9 cellular contexts compared by ENCODE assay signal in the genomic region with DNA sequence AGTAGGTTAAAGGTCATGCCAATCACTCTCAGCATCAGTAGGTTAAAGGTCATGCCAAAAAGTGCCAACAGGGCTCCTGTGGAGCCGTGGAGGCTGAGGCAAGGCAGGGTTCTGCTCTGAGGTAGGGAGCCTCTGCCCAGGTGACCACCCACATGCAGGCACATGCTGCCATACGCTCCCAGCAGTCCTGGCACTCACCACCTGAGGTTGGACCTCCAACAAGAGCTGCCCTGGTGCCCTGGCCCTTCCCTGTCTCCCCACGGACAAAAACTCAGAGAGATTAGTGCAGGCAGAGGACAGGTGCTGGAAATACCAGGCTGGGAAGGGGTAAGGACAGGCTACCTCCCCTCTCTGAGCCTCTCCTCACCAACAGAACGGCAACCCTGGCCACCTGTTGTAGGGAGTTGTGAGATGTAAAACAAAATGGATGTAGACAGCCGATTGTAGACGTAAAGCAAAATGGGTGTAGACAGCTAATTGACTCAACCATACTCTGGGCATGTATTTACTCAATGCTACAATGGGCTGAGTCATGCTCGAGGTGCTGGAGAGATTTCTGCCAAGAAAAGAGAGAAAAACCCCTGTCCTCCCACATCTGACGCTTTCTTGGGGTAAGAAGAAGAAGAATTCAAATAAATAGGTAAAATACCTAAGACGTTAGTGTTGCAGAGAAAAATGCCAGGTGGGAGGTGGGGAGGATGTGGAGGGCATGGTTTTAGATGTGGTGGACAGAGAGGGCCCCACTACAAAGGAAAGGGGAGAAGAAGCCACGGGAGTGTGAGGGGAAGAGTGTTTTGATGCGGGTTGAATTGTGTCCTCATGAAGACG. TPM values are rescaled to one million over a fixed set of nuclear protein-coding genes. Genes with fewer than 3 reads are reported as not detected.
A peak's percentile ranks its signal among the peaks of the same experiment; 100 is the strongest.
DNase-seq lines count a peak whose midpoint lies in the region; ATAC-seq, FAIRE-seq and TF ChIP-seq lines count a peak whose summit lies in the region.
"Had no signal": no experiment of that assay in that cellular context is flagged by ENCODE, and none has a peak within 500 bp of the region (broad histone marks: within the 10 kb centered on the region; RNA-seq: fewer than 3 reads in every experiment).

No MANE protein-coding gene starts in this region.

- peaks cover 66% of the 10 kb centered on the region for H3K4me1 ChIP-seq in GM23248 (ENCODE audit: insufficient read depth)
- peaks cover 41% of the 10 kb centered on the region for H3K4me1 ChIP-seq in endothelial cell of umbilical vein (ENCODE audit: control insufficient read depth, extremely low read depth, insufficient read depth, low read length)

- H3K9me1 ChIP-seq in endothelial cell of umbilical vein (replicated peaks; ENCODE audit: control insufficient read depth, extremely low read depth, insufficient read depth, low read length), result no peaks in the 10 kb centered on the region

- H3K4me3 Mint-ChIP-seq in T-helper 17 cell, result no peak overlapping the region

- peaks cover 25% of the 10 kb centered on the region for H3K4me1 Mint-ChIP-seq in T-helper 17 cell

- POLR2A ChIA-PET in endothelial cell of umbilical vein (lab: Charles Lee), result no interaction called here

- H3K79me2 ChIP-seq in GM23248 (ENCODE audit: insufficient read depth), result peaks cover 83% of the 10 kb centered on the region
- peaks cover 94% of the 10 kb centered on the region for H3K79me2 ChIP-seq in endothelial cell of umbilical vein (ENCODE audit: control insufficient read depth, insufficient read depth, low read length)

- H3K27me3 ChIP-seq in GM23248 (replicated peaks; ENCODE audit: insufficient read depth) (no peaks in the 10 kb centered on the region), endothelial cell of umbilical vein (ENCODE audit: control insufficient read depth in 2 of 2, insufficient read depth in 2 of 2, low read length in 2 of 2) (no peaks in the 10 kb centered on the region)

- H3K36me3 ChIP-seq in GM23248 (ENCODE audit: low read depth) (0 out of 2 replicates have a peak, but pooled peaks cover under 1% of the 10 kb centered on the region), endothelial cell of umbilical vein (ENCODE audit: control insufficient read depth in 2 of 2, extremely low read depth in 1 of 2, insufficient read depth in 2 of 2, low read length in 2 of 2) (peaks cover 10 to 14% of the 10 kb centered on the region in 2 experiments)

- H3K4me3 ChIP-seq in GM23248, result no peak overlapping the region
- no peak overlapping the region for H3K4me3 ChIP-seq in endothelial cell of umbilical vein (replicated peaks in 1 of 3; ENCODE audit: insufficient read depth in 1 of 3, low read depth in 1 of 3, low read length in 3 of 3)

- intact Hi-C loops in endothelial cell of umbilical vein (cut with micrococcal nuclease), result loop anchor here (1.0 kb wide), 1 partner anchor 7 kb away; no protein-coding TSS in a partner anchor

- H3K9me3 ChIP-seq in GM23248 (ENCODE audit: low read depth) (no peaks in the 10 kb centered on the region), T-helper 17 cell (ENCODE audit: control insufficient read depth, low read length, poor library complexity, severe bottlenecking) (no peaks in the 10 kb centered on the region), endothelial cell of umbilical vein (replicated peaks; ENCODE audit: control insufficient read depth, insufficient read depth, low read length) (no peaks in the 10 kb centered on the region)

- CTCF ChIA-PET in endothelial cell of umbilical vein (lab: Charles Lee), result interaction anchor here (1.0 kb wide), 1 partner anchor 25 kb away, joined by 3 read pairs; no protein-coding TSS in a partner anchor

- dilution Hi-C loops in endothelial cell of umbilical vein (cut with MboI; ENCODE audit: extremely low pct_ligation_motif_present, low sequenced_read_pairs), result no loop called here

- H3K27me3 Mint-ChIP-seq in T-helper 17 cell, result peaks cover 2% of the 10 kb centered on the region

- TF ChIP-seq POLR2A in endothelial cell of umbilical vein (IDR thresholded peaks at IDR 0.05; ENCODE audit: low read depth, low read length), result no peak

- H2AFZ ChIP-seq in GM23248 (no peak overlapping the region), endothelial cell of umbilical vein (ENCODE audit: low read depth, low read length) (no peak overlapping the region)

- peak overlapping the region; percentile 76 for H3K27ac Mint-ChIP-seq in T-helper 17 cell

- peaks cover 46% of the 10 kb centered on the region for H3F3A ChIP-seq in GM23248 (ENCODE audit: insufficient read depth)

- in situ Hi-C loops in GM23248 (cut with MboI), result no loop called here

- no TSS peak for BruUV-seq in endothelial cell of umbilical vein (replicated peaks; lab: Mats Ljungman, UMichigan)

- H3K4me2 ChIP-seq in GM23248 (ENCODE audit: unreplicated experiment) (no peak overlapping the region), endothelial cell of umbilical vein (ENCODE audit: insufficient read depth, low read length) (no peak overlapping the region)

- peak; percentile 92 for FAIRE-seq in endothelial cell of umbilical vein (lab: Jason Lieb, UNC)
- FAIRE-seq: GM18507 had no signal

- no peak for TF ChIP-seq CTCF in endothelial cell of umbilical vein (IDR thresholded peaks at IDR 0.05; ENCODE audit: extremely low read depth in 1 of 2, insufficient read depth in 1 of 2, low read depth in 1 of 2, low read length in 2 of 2)

- no peaks in the 10 kb centered on the region for H3K36me3 Mint-ChIP-seq in T-helper 17 cell (ENCODE audit: low read depth)

- DNase-seq in GM23248, result peak; percentile 95
- DNase-seq in T-helper 17 cell, result no peak
- peak; percentile 75 for DNase-seq in endothelial cell of umbilical vein (ENCODE audit: low read depth, low spot score)
- DNase-seq in stimulated activated CD4-positive, alpha-beta T cell treated with anti-CD3 and anti-CD28 coated beads, Interleukin-1b, Interleukin-23, amount 100 ng/mL, for 48 hours, result peak; percentile 73
- no peak for DNase-seq in medulla oblongata (ENCODE audit: extremely low spot score)

- H3K9ac ChIP-seq in GM23248 (no peak overlapping the region; the same call in 1 of the 2 replicates), endothelial cell of umbilical vein (replicated peaks; ENCODE audit: extremely low read depth, insufficient read depth, low read length) (peak overlapping the region; percentile 20)

- 62 to 63% methylated on average over 12 of the region's 12 CpGs for WGBS in GM23248 (ENCODE audit: low coverage in 1 of 2, low lambda C conversion rate in 2 of 2, missing lambda C conversion rate in 2 of 2), 2 experiments

- peak overlapping the region; percentile 78 for H3K27ac ChIP-seq in GM23248
- peak overlapping the region; percentile 67 for H3K27ac ChIP-seq in endothelial cell of umbilical vein (ENCODE audit: insufficient read depth, low read depth, low read length)

- ATAC-seq in T-helper 17 cell (peak; percentile 80), GM21360 (IDR thresholded peaks at IDR 0.05; ENCODE audit: unreplicated experiment) (no peak), HG03280 (IDR thresholded peaks at IDR 0.05; ENCODE audit: unreplicated experiment) (no peak), GM18520 (IDR thresholded peaks at IDR 0.05; ENCODE audit: unreplicated experiment) (no peak)

- H4K20me1 ChIP-seq in GM23248 (ENCODE audit: insufficient read depth), result no peaks in the 10 kb centered on the region
- no peaks in the 10 kb centered on the region for H4K20me1 ChIP-seq in endothelial cell of umbilical vein (replicated peaks; ENCODE audit: control insufficient read depth, extremely low read depth, insufficient read depth, low read length)

- no peaks in the 10 kb centered on the region for H3K9me2 ChIP-seq in GM23248 (ENCODE audit: insufficient read depth)

TF ChIP-seq in endothelial cell of umbilical vein, 7 proteins besides CTCF, POLR2A, EP300 and RAD21:
- no peak for TF ChIP-seq GATA2 (IDR thresholded peaks at IDR 0.05; ENCODE audit: insufficient read depth, insufficient read length, low read depth, low read length)
- no peak for TF ChIP-seq FOS (IDR thresholded peaks at IDR 0.05; ENCODE audit: borderline replicate concordance, insufficient read depth, low read length)
- TF ChIP-seq POLR2AphosphoS5 (IDR thresholded peaks at IDR 0.05; ENCODE audit: insufficient read depth, low read depth, low read length), result no peak
- TF ChIP-seq JUN (IDR thresholded peaks at IDR 0.05; ENCODE audit: borderline replicate concordance, insufficient read depth, insufficient read length, low read depth), result peak; percentile 40
- TF ChIP-seq, protein P1, sequence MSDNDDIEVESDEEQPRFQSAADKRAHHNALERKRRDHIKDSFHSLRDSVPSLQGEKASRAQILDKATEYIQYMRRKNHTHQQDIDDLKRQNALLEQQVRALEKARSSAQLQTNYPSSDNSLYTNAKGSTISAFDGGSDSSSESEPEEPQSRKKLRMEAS (IDR thresholded peaks at IDR 0.05; ENCODE audit: insufficient read depth, insufficient read length), result no peak
- no peak for TF ChIP-seq MYC (IDR thresholded peaks at IDR 0.05; ENCODE audit: low read depth, low read length)

RNA-seq across cellular contexts. Expression of a gene that starts 32.4 kb away (rescaled TPM):
- total RNA-seq in GM23248 (2014; rRNA removed; shearing (Covaris generic)), result 441 and 456 TPM in 2 replicates
- polyA plus RNA-seq in GM23248 (2016; fragmentation: Nextera tagmentation; extraction: Ambion mirVana), result 73.5 and 73.7 TPM in 2 replicates
- total RNA-seq in T-helper 17 cell, result under 1 TPM; 0.34 to 0.57 TPM
- 264 and 268 TPM in 2 replicates for total RNA-seq in endothelial cell of umbilical vein
- 208 and 209 TPM in 2 replicates for polyA plus RNA-seq in endothelial cell of umbilical vein
- 182 and 200 TPM in 2 replicates for polyA plus RNA-seq in endothelial cell of umbilical vein (2011; cell fraction: cytosol; rRNA removed)
- polyA plus RNA-seq in endothelial cell of umbilical vein (2011; cell fraction: nucleus; rRNA removed), result 302 and 337 TPM in 2 replicates
- polyA plus RNA-seq in endothelial cell of umbilical vein (2012), result 319 and 426 TPM in 2 replicates
- 357 and 369 TPM in 2 replicates for polyA minus RNA-seq in endothelial cell of umbilical vein
- polyA minus RNA-seq in endothelial cell of umbilical vein (2011; cell fraction: cytosol; rRNA and poly(A)+ RNA removed), result not detected
- polyA minus RNA-seq in endothelial cell of umbilical vein (2011; cell fraction: nucleus; rRNA and poly(A)+ RNA removed), result 150 and 213 TPM in 2 replicates

Comparison
In these comparisons a context has a peak if more than half of its experiments do, and no peak if none do; other contexts are left out.
1. DNase-seq: peak in GM23248 (single experiment), endothelial cell of umbilical vein (single experiment) and stimulated activated CD4-positive, alpha-beta T cell treated with anti-CD3 and anti-CD28 coated beads, Interleukin-1b, Interleukin-23, amount 100 ng/mL, for 48 hours (single experiment); none in T-helper 17 cell (0 of 3) and medulla oblongata (single experiment).
2. RNA of a gene that starts 32.4 kb away (total RNA-seq): 441 to 456 TPM in GM23248 and 264 to 268 TPM in endothelial cell of umbilical vein; 0.34 to 0.57 TPM in T-helper 17 cell; every median in the first group is over 100 times any median in the second.